Comparison of ENCODE assay signal across 31 cellular contexts in genomic region chr11:10222399-10222798, GRCh38.
DNase-seq lines count a peak whose midpoint lies in the region; ATAC-seq, FAIRE-seq and TF ChIP-seq lines count a peak whose summit lies in the region.
"Had no signal": no experiment of that assay in that cellular context is flagged by ENCODE, and none has a peak within 500 bp of the region (broad histone marks: within the 10 kb centered on the region; RNA-seq: fewer than 3 reads in every experiment).

No MANE protein-coding gene starts in this region.

- peak overlapping the region; percentile 2 for H3K27ac Mint-ChIP-seq in chondrocyte (ENCODE audit: unreplicated experiment)
- no peak overlapping the region for H3K27ac Mint-ChIP-seq in stimulated activated naive B cell treated with anti-CD40 and anti-IgM and Interleukin-4, amounts not matched to agents 10 μg/mL and 1 μg/mL and 100 μg/mL, for 72 hours
- H3K27ac Mint-ChIP-seq in activated naive CD4-positive, alpha-beta T cell treated with anti-CD3 and anti-CD28 coated beads, Interleukin-2, amount 50 U/mL, for 72 hours = no peak overlapping the region
- H3K27ac Mint-ChIP-seq: B cell; CD4-positive, alpha-beta memory T cell; CD4-positive, alpha-beta T cell; CD4-positive, CD25-positive, alpha-beta regulatory T cell; CD8-positive, alpha-beta memory T cell; CD8-positive, alpha-beta T cell had no signal

- no peak overlapping the region for H3K4me3 Mint-ChIP-seq in chondrocyte (ENCODE audit: unreplicated experiment)
- no peak overlapping the region for H3K4me3 Mint-ChIP-seq in stimulated activated naive B cell treated with anti-CD40 and anti-IgM and Interleukin-4, amounts not matched to agents 10 μg/mL and 1 μg/mL and 100 μg/mL, for 72 hours
- H3K4me3 Mint-ChIP-seq: B cell; CD14-positive monocyte; CD4-positive, alpha-beta memory T cell; CD4-positive, alpha-beta T cell; CD4-positive, CD25-positive, alpha-beta regulatory T cell; CD8-positive, alpha-beta memory T cell; CD8-positive, alpha-beta T cell had no signal

- peak; percentile 51 to 66 for ATAC-seq in stimulated activated naive B cell treated with anti-CD40 and anti-IgM and Interleukin-4, amounts not matched to agents 10 μg/mL and 1 μg/mL and 100 μg/mL, for 72 hours (replicated peaks)
- ATAC-seq in activated naive CD4-positive, alpha-beta T cell treated with anti-CD3 and anti-CD28 coated beads, Interleukin-2, amount 50 U/mL, for 72 hours = no peak
- ATAC-seq: A549; CD8-positive, alpha-beta T cell had no signal

- H3K4me1 Mint-ChIP-seq in chondrocyte (ENCODE audit: low read depth) = peaks cover 18% of the 10 kb centered on the region
- peaks cover 11 to 23% of the 10 kb centered on the region in 2 donors for H3K4me1 Mint-ChIP-seq in stimulated activated naive B cell treated with anti-CD40 and anti-IgM and Interleukin-4, amounts not matched to agents 10 μg/mL and 1 μg/mL and 100 μg/mL, for 72 hours
- H3K4me1 Mint-ChIP-seq: CD4-positive, alpha-beta memory T cell; CD4-positive, CD25-positive, alpha-beta regulatory T cell; CD8-positive, alpha-beta memory T cell had no signal

- TF ChIP-seq CTCF in chondrocyte (IDR thresholded peaks at IDR 0.05) = no peak

- H3K27me3 Mint-ChIP-seq in chondrocyte (ENCODE audit: low read depth) = no peaks in the 10 kb centered on the region
- H3K27me3 Mint-ChIP-seq in stimulated activated naive B cell treated with anti-CD40 and anti-IgM and Interleukin-4, amounts not matched to agents 10 μg/mL and 1 μg/mL and 100 μg/mL, for 72 hours = no peaks in the 10 kb centered on the region
- H3K27me3 Mint-ChIP-seq: B cell; CD4-positive, alpha-beta memory T cell; CD4-positive, alpha-beta T cell; CD8-positive, alpha-beta memory T cell had no signal

- no peaks in the 10 kb centered on the region for H3K36me3 Mint-ChIP-seq in chondrocyte (ENCODE audit: low read depth)
- peaks cover 5 to 6% of the 10 kb centered on the region in 2 donors for H3K36me3 Mint-ChIP-seq in stimulated activated naive B cell treated with anti-CD40 and anti-IgM and Interleukin-4, amounts not matched to agents 10 μg/mL and 1 μg/mL and 100 μg/mL, for 72 hours
- H3K36me3 Mint-ChIP-seq in activated naive CD4-positive, alpha-beta T cell treated with anti-CD3 and anti-CD28 coated beads, Interleukin-2, amount 50 U/mL, for 72 hours = peaks cover 0 to 7% of the 10 kb centered on the region in 2 donors
- H3K36me3 Mint-ChIP-seq: CD8-positive, alpha-beta T cell had no signal

- FAIRE-seq in G401.6 (lab: Jason Lieb, UNC) (peak; percentile 39), islet of Langerhans (lab: Jason Lieb, UNC) (peak; percentile 43)
- FAIRE-seq: A549, D721Med had no signal

- H3K9me3 Mint-ChIP-seq in chondrocyte (ENCODE audit: low read depth) = peaks cover 5% of the 10 kb centered on the region
- H3K9me3 Mint-ChIP-seq in stimulated activated naive B cell treated with anti-CD40 and anti-IgM and Interleukin-4, amounts not matched to agents 10 μg/mL and 1 μg/mL and 100 μg/mL, for 72 hours = peaks cover 0 to 8% of the 10 kb centered on the region in 2 donors
- peaks cover 5% of the 10 kb centered on the region in 2 donors for H3K9me3 Mint-ChIP-seq in activated naive CD4-positive, alpha-beta T cell treated with anti-CD3 and anti-CD28 coated beads, Interleukin-2, amount 50 U/mL, for 72 hours
- H3K9me3 Mint-ChIP-seq: CD4-positive, alpha-beta T cell; CD8-positive, alpha-beta memory T cell had no signal

- DNase-seq in chondrocyte (ENCODE audit: low spot score) = no peak
- no peak for DNase-seq in stimulated activated naive B cell treated with anti-CD40 and anti-IgM and Interleukin-4, amounts not matched to agents 10 μg/mL and 1 μg/mL and 100 μg/mL, for 72 hours
- DNase-seq in activated CD8-positive, alpha-beta memory T cell treated with anti-CD3 and anti-CD28 coated beads, Interleukin-2, amount 50 U/mL, for 48 hours = no peak
- DNase-seq in HK-2 (ENCODE audit: unreplicated experiment) = no peak
- DNase-seq in activated naive CD4-positive, alpha-beta T cell treated with anti-CD3 and anti-CD28 coated beads, Interleukin-2, amount 50 U/mL, for 72 hours (ENCODE audit: low spot score in 2 of 2) = no peak
- DNase-seq in DMS79 (lab: John Stamatoyannopoulos, UW) = no peak
- DNase-seq: 8988T; ACHN; AML-193; BE2C; C1 segment of cervical spinal cord; Caco-2; Calu3; CD4-positive, alpha-beta memory T cell; CD4-positive, alpha-beta T cell; CD4-positive, CD25-positive, alpha-beta regulatory T cell; CD8-positive, alpha-beta memory T cell; CD8-positive, alpha-beta T cell; COR-L47; DMS 273 treated with DMSO at 0.1 percent for 48 hours; DMS153; DMS53; DMS79 treated with DMSO at 0.1 percent for 48 hours; DND-41; EL had no signal

Comparison
In these comparisons a context has a peak if more than half of its experiments do, and no peak if none do; other contexts are left out.
1. ATAC-seq: peak in stimulated activated naive B cell treated with anti-CD40 and anti-IgM and Interleukin-4, amounts not matched to agents 10 μg/mL and 1 μg/mL and 100 μg/mL, for 72 hours (2 of 2); none in activated naive CD4-positive, alpha-beta T cell treated with anti-CD3 and anti-CD28 coated beads, Interleukin-2, amount 50 U/mL, for 72 hours (0 of 2).